Comparison of ENCODE assay signal across 8 cellular contexts in genomic region chr19:52527954-52528326, GRCh38. TPM values are rescaled to one million over a fixed set of nuclear protein-coding genes. Genes with fewer than 3 reads are reported as not detected.
DNase-seq lines count a peak whose midpoint lies in the region; ATAC-seq, FAIRE-seq and TF ChIP-seq lines count a peak whose summit lies in the region.

No MANE protein-coding gene starts in this region.

- no peak for TF ChIP-seq CTCF in HepG2 (CRISPR knock-in tag; IDR thresholded peaks at IDR 0.05)

- TSS peak; percentile 92 for BruUV-seq in HepG2 (replicated peaks; lab: Mats Ljungman, UMichigan)

- no peaks in the 10 kb centered on the region for H3K9me2 ChIP-seq in Karpas-422 (replicated peaks; ENCODE audit: insufficient read depth, low read length)

- no peak for TF ChIP-seq RAD21 in HepG2 (CRISPR knock-in tag; IDR thresholded peaks at IDR 0.05)

- TF ChIP-seq EP300 in HepG2 (IDR thresholded peaks at IDR 0.05; ENCODE audit: low read depth in 2 of 2, low read length in 2 of 2) (no peak), HepG2 (CRISPR knock-in tag; IDR thresholded peaks at IDR 0.05; ENCODE audit: borderline replicate concordance) (no peak)

- ATAC-seq in GM21360 (IDR thresholded peaks at IDR 0.05; ENCODE audit: unreplicated experiment) (peak; percentile 9), HepG2 (peak; percentile 53), GM21723 (IDR thresholded peaks at IDR 0.05; ENCODE audit: unreplicated experiment) (no peak), GM18520 (IDR thresholded peaks at IDR 0.05; ENCODE audit: unreplicated experiment) (no peak)

- no peak for TF ChIP-seq POLR2A in HepG2 (IDR thresholded peaks at IDR 0.05; ENCODE audit: insufficient read depth in 1 of 2, low read depth in 2 of 2, low read length in 2 of 2)

- peak overlapping the region; percentile 81 for H3K9ac ChIP-seq in Karpas-422 (ENCODE audit: low read length)
- peak overlapping the region; percentile 93 for H3K9ac ChIP-seq in HepG2 (ENCODE audit: insufficient read depth, low read depth, low read length)

- peak; percentile 24 for DNase-seq in AG08396 (ENCODE audit: low spot score)
- peak; percentile 71 for DNase-seq in Karpas-422
- DNase-seq in cerebellar cortex (ENCODE audit: low spot score) = peak; percentile 6
- no peak for DNase-seq in HepG2 (ENCODE audit: low spot score)

- CTCF ChIA-PET in HepG2 (lab: Yijun Ruan, JAX; ENCODE audit: low intra/inter-chr PET ratio, low total read pairs) = no interaction called here

- POLR2A ChIA-PET in HepG2 (lab: Yijun Ruan, JAX) = no interaction called here

- H3K36me3 ChIP-seq in Karpas-422 (ENCODE audit: insufficient read depth, low read length) (peaks cover 24% of the 10 kb centered on the region), HepG2 (replicated peaks in 1 of 2; ENCODE audit: control insufficient read depth in 1 of 2, insufficient read depth in 2 of 2, low read length in 2 of 2) (no peaks in the 10 kb centered on the region; a peak in 1 of 5 replicates)

- H3K4me2 ChIP-seq in Karpas-422 (ENCODE audit: low read depth, low read length, poor library complexity, severe bottlenecking) (peak overlapping the region; percentile 95), HepG2 (ENCODE audit: low read depth, low read length) (peak overlapping the region; percentile 85)

- in situ Hi-C loops in HepG2 (cut with HindIII; ENCODE audit: extremely low pct_ligation_motif_present, low pct_unique_long_range_greater_than_20kb) = no loop called here

- H3K27me3 ChIP-seq in Karpas-422 (ENCODE audit: low read length) (no peaks in the 10 kb centered on the region), HepG2 (ENCODE audit: control insufficient read depth in 1 of 2, insufficient read depth in 2 of 2, low read length in 2 of 2) (no peaks in the 10 kb centered on the region; a peak in 1 of 5 replicates)

- H3K9me3 ChIP-seq in Karpas-422 (ENCODE audit: low read length) (0 out of 2 replicates have a peak, but pooled peaks cover 4% of the 10 kb centered on the region), HepG2 (ENCODE audit: low read length) (peaks cover 3% of the 10 kb centered on the region; the same call in 1 of the 2 replicates)

- intact Hi-C loops in HepG2 (cut with micrococcal nuclease; ENCODE audit: unreplicated experiment) = loop anchor here (1.0 kb wide), 1 partner anchor 72 kb away; no protein-coding TSS in a partner anchor

- H4K20me1 ChIP-seq in Karpas-422 (ENCODE audit: insufficient read depth, low read depth, low read length) (no peaks in the 10 kb centered on the region), HepG2 (ENCODE audit: insufficient read depth, low read length) (no peaks in the 10 kb centered on the region)

- peak overlapping the region; percentile 64; the same call in 1 of the 2 replicates for H2AFZ ChIP-seq in Karpas-422 (ENCODE audit: low read length)
- peak overlapping the region; percentile 46 for H2AFZ ChIP-seq in HepG2 (ENCODE audit: low read length)

- no peak for FAIRE-seq in HepG2 (lab: Jason Lieb, UNC)

- peak overlapping the region; percentile 83 for H3K4me3 ChIP-seq in Karpas-422 (ENCODE audit: low read length)
- H3K4me3 ChIP-seq in HepG2 (replicated peaks in 1 of 3; ENCODE audit: insufficient read depth in 1 of 3, low read depth in 2 of 3, low read length in 3 of 3) = peak overlapping the region; percentile 84 to 97 (median 93)

- under 1% methylated on average over 23 of the region's 23 CpGs for WGBS in HepG2 (ENCODE audit: low lambda C conversion rate)

- H3K4me1 ChIP-seq in Karpas-422 (ENCODE audit: low read length) (peaks cover 19% of the 10 kb centered on the region), HepG2 (ENCODE audit: insufficient read depth, low read length) (peaks cover 10% of the 10 kb centered on the region)

- H3K27ac ChIP-seq in Karpas-422 (ENCODE audit: low read length) = peak overlapping the region; percentile 51
- H3K27ac ChIP-seq in HepG2 (ENCODE audit: extremely low read length, insufficient read depth, low read length) = peak overlapping the region; percentile 84
- H3K27ac ChIP-seq in temporal lobe (ENCODE audit: low read depth, low read length) = peak overlapping the region; percentile 38

- H3K79me2 ChIP-seq in Karpas-422 (ENCODE audit: low read length) (peaks cover 53% of the 10 kb centered on the region), HepG2 (ENCODE audit: insufficient read depth, low read length) (no peaks in the 10 kb centered on the region)

TF ChIP-seq in HepG2, 621 proteins besides CTCF, POLR2A, EP300 and RAD21 (continues in another document):
- no peak for TF ChIP-seq KAT7 (CRISPR knock-in tag; IDR thresholded peaks at IDR 0.05; ENCODE audit: borderline replicate concordance)
- TF ChIP-seq ZNF737 (CRISPR knock-in tag; IDR thresholded peaks at IDR 0.05; ENCODE audit: borderline replicate concordance) = no peak
- no peak for TF ChIP-seq MED1 (CRISPR knock-in tag; IDR thresholded peaks at IDR 0.05)
- no peak for TF ChIP-seq ZBTB42 (CRISPR knock-in tag; IDR thresholded peaks at IDR 0.05)
- no peak for TF ChIP-seq NR2F2 (IDR thresholded peaks at IDR 0.05; ENCODE audit: borderline replicate concordance, low read depth)
- no peak for TF ChIP-seq SRSF1 (optimal IDR thresholded peaks at IDR 0.05; ENCODE audit: low read depth, low read length)
- no peak for TF ChIP-seq CSRNP1 (CRISPR knock-in tag; IDR thresholded peaks at IDR 0.05)
- TF ChIP-seq PAX8 (CRISPR knock-in tag; IDR thresholded peaks at IDR 0.05; ENCODE audit: borderline replicate concordance) = no peak
- TF ChIP-seq ZNF44 (CRISPR knock-in tag; IDR thresholded peaks at IDR 0.05) = no peak

RNA-seq across cellular contexts. Expression of gene ZNF808, which starts 0.5 kb away (rescaled TPM):
- 31.5 and 39.7 TPM in 2 replicates for total RNA-seq in Karpas-422 (2014; rRNA removed; shearing (Covaris generic); ENCODE audit: low replicate concordance)
- total RNA-seq in HepG2 (2016; rRNA removed; fragmentation: Illumina TruSeq; extraction: Trizol) = 7.4 and 17.5 TPM in 2 replicates
- total RNA-seq in HepG2 (2016; cell fraction: cytosol; rRNA removed; fragmentation: Illumina TruSeq; extraction: Trizol; ENCODE audit: low read depth) = 1.5 and 2.7 TPM in 2 replicates
- 7.6 and 14.1 TPM in 2 replicates for total RNA-seq in HepG2 (2016; cell fraction: insoluble cytoplasmic fraction; rRNA removed; fragmentation: Illumina TruSeq; extraction: Trizol)
- total RNA-seq in HepG2 (2016; cell fraction: membrane; rRNA removed; fragmentation: Illumina TruSeq; extraction: Trizol) = 5.1 and 6.2 TPM in 2 replicates
- total RNA-seq in HepG2 (2016; cell fraction: nucleus; rRNA removed; fragmentation: Illumina TruSeq; extraction: Trizol) = 8.7 and 11.8 TPM in 2 replicates
- polyA plus RNA-seq in HepG2 (2011; rRNA removed) = 3.0 and 3.3 TPM in 2 replicates
- 1.2 and 2.1 TPM in 2 replicates for polyA plus RNA-seq in HepG2 (2011; cell fraction: cytosol; rRNA removed)
- 3.7 and 5.5 TPM in 2 replicates for polyA plus RNA-seq in HepG2 (2011; cell fraction: nucleus; rRNA removed)
- 1.4 and 1.7 TPM in 2 replicates for polyA plus RNA-seq in HepG2 (2012)
- 0.03 and 0.27 TPM in 2 replicates for polyA plus RNA-seq in HepG2 (2016; cell fraction: cytosol; fragmentation: Illumina TruSeq; extraction: Trizol; ENCODE audit: low read depth)
- polyA plus RNA-seq in HepG2 (2016; cell fraction: insoluble cytoplasmic fraction; fragmentation: Illumina TruSeq; extraction: Trizol; ENCODE audit: low read depth) = 2.4 and 3.5 TPM in 2 replicates
- 0.37 and 0.50 TPM in 2 replicates for polyA plus RNA-seq in HepG2 (2016; cell fraction: membrane; fragmentation: Illumina TruSeq; extraction: Trizol; ENCODE audit: low read depth)
- 5.9 and 8.6 TPM in 2 replicates for polyA plus RNA-seq in HepG2 (2016; cell fraction: nucleus; fragmentation: Illumina TruSeq; extraction: Trizol; ENCODE audit: insufficient read depth, low read depth)
- 2.8 and 6.5 TPM in 2 replicates for polyA minus RNA-seq in HepG2 (2011; rRNA and poly(A)+ RNA removed; ENCODE audit: low replicate concordance)
- polyA minus RNA-seq in HepG2 (2011; cell fraction: cytosol; rRNA and poly(A)+ RNA removed) = 3.8 and 6.8 TPM in 2 replicates
- polyA minus RNA-seq in HepG2 (2011; cell fraction: nucleus; rRNA and poly(A)+ RNA removed) = 13.0 and 22.6 TPM in 2 replicates
- 19.4 TPM for total RNA-seq in temporal lobe

RNA-seq across cellular contexts. Expression of gene ZNF701, which starts 42.1 kb away (rescaled TPM):
- total RNA-seq in Karpas-422 (2014; rRNA removed; shearing (Covaris generic); ENCODE audit: low replicate concordance) = 24.0 and 43.8 TPM in 2 replicates
- 6.3 and 7.7 TPM in 2 replicates for total RNA-seq in HepG2 (2016; rRNA removed; fragmentation: Illumina TruSeq; extraction: Trizol)
- total RNA-seq in HepG2 (2016; cell fraction: cytosol; rRNA removed; fragmentation: Illumina TruSeq; extraction: Trizol; ENCODE audit: low read depth) = 1.1 and 2.6 TPM in 2 replicates
- total RNA-seq in HepG2 (2016; cell fraction: insoluble cytoplasmic fraction; rRNA removed; fragmentation: Illumina TruSeq; extraction: Trizol) = 6.6 and 8.1 TPM in 2 replicates
- 3.1 and 4.0 TPM in 2 replicates for total RNA-seq in HepG2 (2016; cell fraction: membrane; rRNA removed; fragmentation: Illumina TruSeq; extraction: Trizol)
- total RNA-seq in HepG2 (2016; cell fraction: nucleus; rRNA removed; fragmentation: Illumina TruSeq; extraction: Trizol) = 5.7 and 10.0 TPM in 2 replicates
- 4.5 and 5.0 TPM in 2 replicates for polyA plus RNA-seq in HepG2 (2011; rRNA removed)
- 1.6 and 2.2 TPM in 2 replicates for polyA plus RNA-seq in HepG2 (2011; cell fraction: cytosol; rRNA removed)
- polyA plus RNA-seq in HepG2 (2011; cell fraction: nucleus; rRNA removed) = 5.8 and 6.5 TPM in 2 replicates
- polyA plus RNA-seq in HepG2 (2012) = 1.7 and 2.9 TPM in 2 replicates
- 0.11 and 0.12 TPM in 2 replicates for polyA plus RNA-seq in HepG2 (2016; cell fraction: cytosol; fragmentation: Illumina TruSeq; extraction: Trizol; ENCODE audit: low read depth)
- polyA plus RNA-seq in HepG2 (2016; cell fraction: insoluble cytoplasmic fraction; fragmentation: Illumina TruSeq; extraction: Trizol; ENCODE audit: low read depth) = 2.8 and 3.7 TPM in 2 replicates
- 0.38 and 0.49 TPM in 2 replicates for polyA plus RNA-seq in HepG2 (2016; cell fraction: membrane; fragmentation: Illumina TruSeq; extraction: Trizol; ENCODE audit: low read depth)
- 5.5 and 7.9 TPM in 2 replicates for polyA plus RNA-seq in HepG2 (2016; cell fraction: nucleus; fragmentation: Illumina TruSeq; extraction: Trizol; ENCODE audit: insufficient read depth, low read depth)
- 6.0 and 8.1 TPM in 2 replicates for polyA minus RNA-seq in HepG2 (2011; rRNA and poly(A)+ RNA removed; ENCODE audit: low replicate concordance)
- polyA minus RNA-seq in HepG2 (2011; cell fraction: cytosol; rRNA and poly(A)+ RNA removed) = 4.0 and 5.3 TPM in 2 replicates
- 16.4 and 19.3 TPM in 2 replicates for polyA minus RNA-seq in HepG2 (2011; cell fraction: nucleus; rRNA and poly(A)+ RNA removed)
- total RNA-seq in temporal lobe = 18.7 TPM

Comparison
In these comparisons a context has a peak if more than half of its experiments do, and no peak if none do; other contexts are left out.
1. ATAC-seq: peak in GM21360 (single experiment) and HepG2 (single experiment); none in GM21723 (single experiment) and GM18520 (single experiment).
2. Peak in every context shown above with its lines, with median percentiles within 50 percentile points of each other: H3K27ac ChIP-seq.